In genomic region chr3:184337981-184338380, GRCh38 we compare ENCODE assay signal across 10 cellular contexts. TPM values are rescaled to one million over a fixed set of nuclear protein-coding genes. Genes with fewer than 3 reads are reported as not detected.
DNase-seq lines count a peak whose midpoint lies in the region; ATAC-seq and TF ChIP-seq lines count a peak whose summit lies in the region.
"Had no signal": no experiment of that assay in that cellular context is flagged by ENCODE, and none has a peak within 500 bp of the region (broad histone marks: within the 10 kb centered on the region; RNA-seq: fewer than 3 reads in every experiment).

No MANE protein-coding gene starts in this region.

- no peaks in the 10 kb centered on the region for H3K9me3 ChIP-seq in BE2C
- no peaks in the 10 kb centered on the region for H3K9me3 ChIP-seq in fibroblast of lung (ENCODE audit: control insufficient read depth, insufficient read depth, low read depth, low read length)
- H3K9me3 ChIP-seq in ovary = no peaks in the 10 kb centered on the region

- WGBS in ovary, 3 donors = 48 to 59% (median 53%) methylated on average over 7 of the region's 7 CpGs

- H3K4me1 Mint-ChIP-seq in CD14-positive monocyte = peaks cover 51% of the 10 kb centered on the region

- peaks cover 30% of the 10 kb centered on the region for H3K36me3 ChIP-seq in BE2C
- peaks cover 17% of the 10 kb centered on the region for H3K36me3 ChIP-seq in fibroblast of lung (ENCODE audit: control insufficient read depth, insufficient read depth, low read length)
- H3K36me3 ChIP-seq in ovary = no peaks in the 10 kb centered on the region

- peak overlapping the region; percentile 95 for H3K4me2 ChIP-seq in fibroblast of lung (ENCODE audit: extremely low read depth, insufficient read depth, low read length)

- H3K27ac Mint-ChIP-seq in CD14-positive monocyte = peak overlapping the region in 3 of 7 donors; percentile 53 to 97 (median 65)
- H3K27ac Mint-ChIP-seq: activated CD4-positive, alpha-beta memory T cell treated with anti-CD3 and anti-CD28 coated beads, Interleukin-2, amount 10 ng/mL, durations not matched to agents 7 days and 5 days had no signal

- H3K4me1 ChIP-seq in BE2C (peaks cover 27% of the 10 kb centered on the region), fibroblast of lung (ENCODE audit: control insufficient read depth, extremely low read depth, insufficient read depth, low read length) (peaks cover 27% of the 10 kb centered on the region), ovary (ENCODE audit: insufficient read depth) (peaks cover 20% of the 10 kb centered on the region)

- H3K27me3 ChIP-seq in BE2C (no peaks in the 10 kb centered on the region), fibroblast of lung (ENCODE audit: control insufficient read depth, insufficient read depth, low read length) (no peaks in the 10 kb centered on the region), ovary (no peaks in the 10 kb centered on the region)

- intact Hi-C loops in ovary (cut with DNase I) = loop anchor here in 1 of 4 donors (1.0 kb wide), 1 partner anchor 24 kb away; the partner anchor contains the start of gene EIF4G1
- intact Hi-C loops in CD14-positive monocyte (cut with micrococcal nuclease) = no loop called here

- peaks cover 17% of the 10 kb centered on the region for H3K79me2 ChIP-seq in fibroblast of lung (ENCODE audit: control insufficient read depth, insufficient read depth, low read length)

- H3K36me3 Mint-ChIP-seq in CD14-positive monocyte = peaks cover 58 to 61% of the 10 kb centered on the region in 2 donors

- H3K27me3 Mint-ChIP-seq in CD14-positive monocyte (ENCODE audit: low read depth in 3 of 3) = peaks cover 1 to 14% (median 10%) of the 10 kb centered on the region in 3 donors
- H3K27me3 Mint-ChIP-seq: activated CD4-positive, alpha-beta memory T cell treated with anti-CD3 and anti-CD28 coated beads, Interleukin-2, amount 10 ng/mL, durations not matched to agents 7 days and 5 days had no signal

- no peak for TF ChIP-seq POLR2A in ovary (IDR thresholded peaks at IDR 0.05)

- H3K9me3 Mint-ChIP-seq in CD14-positive monocyte = no peaks in the 10 kb centered on the region
- H3K9me3 Mint-ChIP-seq: activated CD4-positive, alpha-beta memory T cell treated with anti-CD3 and anti-CD28 coated beads, Interleukin-2, amount 10 ng/mL, durations not matched to agents 7 days and 5 days had no signal

- no peak for TF ChIP-seq EP300 in ovary (IDR thresholded peaks at IDR 0.05)

- no peak for TF ChIP-seq CTCF in BE2C (IDR thresholded peaks at IDR 0.05; ENCODE audit: low read depth, low read length)
- TF ChIP-seq CTCF in LNCaP clone FGC (IDR thresholded peaks at IDR 0.05; ENCODE audit: control insufficient read depth, extremely low read depth, insufficient read depth) = no peak
- no peak for TF ChIP-seq CTCF in fibroblast of lung (conservative IDR thresholded peaks at IDR 0.05 in 1 of 2, IDR thresholded peaks at IDR 0.05 in 1 of 2; ENCODE audit: low read depth in 1 of 2, low read length in 2 of 2)
- no peak for TF ChIP-seq CTCF in ovary (IDR thresholded peaks at IDR 0.05)
- no peak for TF ChIP-seq CTCF in CD14-positive monocyte (IDR thresholded peaks at IDR 0.05)

- peak overlapping the region; percentile 22 for H3K9ac ChIP-seq in fibroblast of lung (ENCODE audit: insufficient read depth, low read length)

- no peak for DNase-seq in BE2C
- no peak for DNase-seq in LNCaP clone FGC (ENCODE audit: low read depth)
- DNase-seq in fibroblast of lung (ENCODE audit: low read depth in 2 of 2) = no peak
- DNase-seq in ovary = no peak
- DNase-seq in CD14-positive monocyte (ENCODE audit: low spot score) = no peak
- no peak for DNase-seq in NCI-H524 (lab: John Stamatoyannopoulos, UW)
- no peak for DNase-seq in SKM-1 treated with dmso at 0.1 percent for 144 hours (lab: John Stamatoyannopoulos, UW; ENCODE audit: unreplicated experiment)
- DNase-seq: activated CD4-positive, alpha-beta memory T cell treated with anti-CD3 and anti-CD28 coated beads, Interleukin-2, amount 10 ng/mL, durations not matched to agents 7 days and 5 days; Kasumi-1 had no signal

- H3K4me3 ChIP-seq in BE2C (ENCODE audit: low read depth, low read length) (peak overlapping the region; percentile 66), LNCaP clone FGC (ENCODE audit: low read depth, low read length) (peak overlapping the region; percentile 72; the same call in 1 of the 2 replicates), fibroblast of lung (replicated peaks in 1 of 4; ENCODE audit: control extremely low read depth in 1 of 4, insufficient read depth in 1 of 4, low read depth in 3 of 4, low read length in 4 of 4) (peak overlapping the region in 1 of 4 experiments; percentile 72), ovary (peak overlapping the region; percentile 11)

- no peak for ATAC-seq in GM18868 (IDR thresholded peaks at IDR 0.05; ENCODE audit: unreplicated experiment)

- no peaks in the 10 kb centered on the region for H4K20me1 ChIP-seq in fibroblast of lung (ENCODE audit: control insufficient read depth, extremely low read depth, insufficient read depth, low read length)

- H3K4me3 Mint-ChIP-seq in CD14-positive monocyte = no peak overlapping the region

- no peak overlapping the region for H2AFZ ChIP-seq in fibroblast of lung (ENCODE audit: low read length)

- peak overlapping the region; percentile 92 for H3K27ac ChIP-seq in fibroblast of lung (ENCODE audit: insufficient read depth, low read length)
- peak overlapping the region; percentile 93 to 95 for H3K27ac ChIP-seq in ovary

RNA-seq across cellular contexts. Expression of gene FAM131A, which starts 0.6 kb away (rescaled TPM):
- polyA plus RNA-seq in BE2C (2012; ENCODE audit: insufficient read depth, insufficient read length, low read depth) = 36.2 TPM
- total RNA-seq in fibroblast of lung (18.5 and 22.3 TPM in 2 replicates), ovary (10 to 100 TPM; 16.4 to 37.8 (median 32.9) TPM)
- polyA plus RNA-seq in fibroblast of lung (9.3 and 13.4 TPM in 2 replicates), ovary (10 to 100 TPM in 1 of 2 donors, 1 to 10 TPM in 1; 8.7 to 19.7 TPM), CD14-positive monocyte (1 to 10 TPM; 5.8 to 7.7 TPM)
- polyA plus RNA-seq in fibroblast of lung (2012) = 8.2 and 15.1 TPM in 2 replicates
- polyA minus RNA-seq in fibroblast of lung (ENCODE audit: low replicate concordance) = 12.5 and 18.4 TPM in 2 replicates

RNA-seq across cellular contexts. Expression of gene CLCN2, which starts 23.4 kb away (rescaled TPM):
- 12.2 TPM for polyA plus RNA-seq in BE2C (2012; ENCODE audit: insufficient read depth, insufficient read length, low read depth)
- total RNA-seq in fibroblast of lung (1.8 and 3.1 TPM in 2 replicates), ovary (10 to 100 TPM in 4 of 7 donors, 1 to 10 TPM in 3; 5.7 to 18.0 (median 15.4) TPM)
- polyA plus RNA-seq in fibroblast of lung (0.93 and 1.7 TPM in 2 replicates), ovary (10 to 100 TPM in 1 of 2 donors, 1 to 10 TPM in 1; 3.5 to 11.7 TPM), CD14-positive monocyte (under 1 TPM in 1 of 2 donors, not detected in 1; 0.16 TPM)
- 0.92 and 1.9 TPM in 2 replicates for polyA plus RNA-seq in fibroblast of lung (2012)
- 1.3 and 5.4 TPM in 2 replicates for polyA minus RNA-seq in fibroblast of lung (ENCODE audit: low replicate concordance)

RNA-seq across cellular contexts. Expression of gene POLR2H, which starts 23.5 kb away (rescaled TPM):
- 242 TPM for polyA plus RNA-seq in BE2C (2012; ENCODE audit: insufficient read depth, insufficient read length, low read depth)
- total RNA-seq in fibroblast of lung (59.6 and 62.4 TPM in 2 replicates), ovary (10 to 100 TPM; 47.3 to 86.9 (median 60.6) TPM)
- polyA plus RNA-seq in fibroblast of lung (100 and 124 TPM in 2 replicates), ovary (10 to 100 TPM; 52.6 to 67.2 TPM), CD14-positive monocyte (10 to 100 TPM; 21.7 to 24.6 TPM)
- 50.4 and 60.6 TPM in 2 replicates for polyA plus RNA-seq in fibroblast of lung (2012)
- polyA minus RNA-seq in fibroblast of lung (ENCODE audit: low replicate concordance) = 41.5 and 47.6 TPM in 2 replicates

RNA-seq across cellular contexts. Expression of gene EIF4G1, which starts 23.6 kb away (rescaled TPM):
- 549 TPM for polyA plus RNA-seq in BE2C (2012; ENCODE audit: insufficient read depth, insufficient read length, low read depth)
- total RNA-seq in fibroblast of lung (187 and 263 TPM in 2 replicates), ovary (100 to 1,000 TPM in 6 of 7 donors, 10 to 100 TPM in 1; 72.4 to 295 (median 212) TPM)
- polyA plus RNA-seq in fibroblast of lung (235 and 349 TPM in 2 replicates), ovary (100 to 1,000 TPM; 110 to 159 TPM), CD14-positive monocyte (10 to 100 TPM; 13.9 to 24.2 TPM)
- 257 and 348 TPM in 2 replicates for polyA plus RNA-seq in fibroblast of lung (2012)
- polyA minus RNA-seq in fibroblast of lung (ENCODE audit: low replicate concordance) = 773 and 961 TPM in 2 replicates

RNA-seq across cellular contexts. Expression of gene PSMD2, which starts 38.9 kb away (rescaled TPM):
- polyA plus RNA-seq in BE2C (2012; ENCODE audit: insufficient read depth, insufficient read length, low read depth) = 356 TPM
- 345 and 429 TPM in 2 replicates for total RNA-seq in fibroblast of lung
- polyA plus RNA-seq in fibroblast of lung = 188 and 354 TPM in 2 replicates
- polyA plus RNA-seq in fibroblast of lung (2012) = 219 and 389 TPM in 2 replicates
- 541 and 963 TPM in 2 replicates for polyA minus RNA-seq in fibroblast of lung (ENCODE audit: low replicate concordance)
- total RNA-seq in ovary = 100 to 1,000 TPM in 6 of 7 donors, 10 to 100 TPM in 1; 74.4 to 149 (median 138) TPM
- polyA plus RNA-seq in ovary = 100 to 1,000 TPM; 119 to 177 TPM
- 100 to 1,000 TPM; 167 to 186 TPM for polyA plus RNA-seq in CD14-positive monocyte
